Comparison of ENCODE assay signal across 8 cellular contexts in the genomic region with DNA sequence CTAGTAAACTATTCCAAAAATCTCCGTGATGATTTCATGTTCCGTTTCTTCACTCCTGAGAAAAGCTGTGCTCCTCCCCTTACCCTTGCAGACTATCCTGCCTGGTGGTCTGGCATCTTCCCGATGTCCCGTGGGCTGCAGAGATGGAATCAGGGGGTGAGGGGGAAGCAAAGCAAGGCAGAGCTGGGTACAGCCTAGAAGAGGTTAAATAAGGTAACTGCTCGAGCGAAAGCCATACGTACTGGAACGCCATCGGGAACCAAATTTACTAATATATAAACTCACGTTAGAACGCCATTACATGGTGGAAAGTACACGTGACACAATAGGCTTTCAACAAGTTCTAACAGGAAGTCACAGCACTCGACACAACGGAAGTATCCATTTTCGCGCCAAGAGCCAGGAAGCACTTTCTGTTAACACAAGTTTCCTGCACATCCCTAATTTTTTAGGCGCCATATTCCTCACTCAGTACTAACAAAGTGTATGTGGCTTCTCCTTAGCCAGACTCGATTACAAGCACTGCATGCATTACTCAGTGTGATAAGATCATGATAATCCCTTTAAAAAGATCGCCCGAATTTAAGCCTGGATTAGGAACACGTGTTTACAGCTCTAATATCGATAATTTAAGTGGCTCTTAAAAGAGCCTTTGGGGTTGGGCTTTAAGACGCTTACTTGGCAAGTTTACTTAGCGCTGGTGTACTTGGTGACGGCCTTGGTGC.
A peak's percentile ranks its signal among the peaks of the same experiment; 100 is the strongest.
DNase-seq lines count a peak whose midpoint lies in the region; ATAC-seq and TF ChIP-seq lines count a peak whose summit lies in the region.

No MANE protein-coding gene starts in this region.

- H3K4me1 ChIP-seq in gastroesophageal sphincter = peaks cover 0 to 34% (median 6%) of the 10 kb centered on the region in 3 donors

- H3K4me3 ChIP-seq in AG04450 (ENCODE audit: low read depth, low read length) (peak overlapping the region; percentile 73), MG63 (peak overlapping the region; percentile 76), gastroesophageal sphincter (peak overlapping the region; percentile 66 to 86)

- CTCF ChIA-PET in AG04450 (lab: Charles Lee) (interaction anchor here (0.8 to 2.2 kb wide), 5 partner anchors 12 to 650 kb away, joined by 3 to 13 read pairs (median 4); no protein-coding TSS in a partner anchor), RWPE1 (lab: Yijun Ruan, JAX) (interaction anchor here (0.8 to 0.9 kb wide), 2 partner anchors 9 to 11 kb away, joined by 3 to 4 read pairs; no protein-coding TSS in a partner anchor)

- no peaks in the 10 kb centered on the region; the same call in 1 of the 2 replicates for H3K9me3 ChIP-seq in AG04450 (ENCODE audit: control insufficient read depth, insufficient read depth, low read length)
- no peaks in the 10 kb centered on the region for H3K9me3 ChIP-seq in MG63
- H3K9me3 ChIP-seq in gastroesophageal sphincter = no peaks in the 10 kb centered on the region

- H3K27me3 ChIP-seq in AG04450 (ENCODE audit: control insufficient read depth, insufficient read depth, low read length) = no peaks in the 10 kb centered on the region
- H3K27me3 ChIP-seq in MG63 = no peaks in the 10 kb centered on the region
- H3K27me3 ChIP-seq in gastroesophageal sphincter = no peaks in the 10 kb centered on the region

- POLR2A ChIA-PET in AG04450 (lab: Yijun Ruan, JAX) = interaction anchor here (0.8 to 7.0 kb wide), 18 partner anchors 11 to 1126 kb away, joined by 3 to 251 read pairs (median 10); a partner anchor contains a TSS
- POLR2A ChIA-PET in RWPE1 (lab: Yijun Ruan, JAX; ENCODE audit: low non-redundant PET) = interaction anchor here (1.0 to 2.2 kb wide), 4 partner anchors 12 to 664 kb away, joined by 3 to 35 read pairs (median 6); a partner anchor contains a TSS

- ATAC-seq in gastroesophageal sphincter (peak; percentile 63), omental fat pad (ENCODE audit: low FRiP score) (peak; percentile 59), HG03108 (IDR thresholded peaks at IDR 0.05; ENCODE audit: unreplicated experiment) (no peak)

- H3K27ac ChIP-seq in AG04450 (ENCODE audit: low read depth, low read length) = peak overlapping the region; percentile 81
- peak overlapping the region; percentile 97 for H3K27ac ChIP-seq in RWPE1
- H3K27ac ChIP-seq in gastroesophageal sphincter = peak overlapping the region; percentile 87 to 95 (median 90)

- no peak for TF ChIP-seq EP300 in gastroesophageal sphincter (IDR thresholded peaks at IDR 0.05)

- DNase-seq in AG04450 (ENCODE audit: low read depth, low spot score) = peak; percentile 78
- DNase-seq in MG63 = peak; percentile 79
- DNase-seq in RWPE1 (ENCODE audit: low spot score) = peak; percentile 70
- peak; percentile 88 for DNase-seq in activated effector memory CD4-positive, alpha-beta T cell treated with anti-CD3 and anti-CD28 coated beads, Interleukin-2, amount 50 U/mL, for 16 hours
- no peak for DNase-seq in omental fat pad (ENCODE audit: low spot score)

- 0 out of 2 replicates have a peak, but pooled peaks cover 2% of the 10 kb centered on the region for H3K36me3 ChIP-seq in MG63
- no peaks in the 10 kb centered on the region for H3K36me3 ChIP-seq in gastroesophageal sphincter

- TF ChIP-seq CTCF in AG04450 (IDR thresholded peaks at IDR 0.05; ENCODE audit: low read depth, low read length) (no peak), RWPE1 (conservative IDR thresholded peaks at IDR 0.05; ENCODE audit: low read depth) (no peak), gastroesophageal sphincter (IDR thresholded peaks at IDR 0.05) (no peak), omental fat pad (IDR thresholded peaks at IDR 0.05) (no peak)

- 1 to 3% methylated on average over 9 to 22 of the region's 25 CpGs for WGBS in gastroesophageal sphincter (ENCODE audit: low coverage in 1 of 2), 2 donors

- peak; percentile 90 for TF ChIP-seq POLR2A in GM19193 (IDR thresholded peaks at IDR 0.05; ENCODE audit: extremely low read depth, insufficient read depth, insufficient read length)
- peak; percentile 20 to 34 for TF ChIP-seq POLR2A in gastroesophageal sphincter (IDR thresholded peaks at IDR 0.05)
